In the genomic region with DNA sequence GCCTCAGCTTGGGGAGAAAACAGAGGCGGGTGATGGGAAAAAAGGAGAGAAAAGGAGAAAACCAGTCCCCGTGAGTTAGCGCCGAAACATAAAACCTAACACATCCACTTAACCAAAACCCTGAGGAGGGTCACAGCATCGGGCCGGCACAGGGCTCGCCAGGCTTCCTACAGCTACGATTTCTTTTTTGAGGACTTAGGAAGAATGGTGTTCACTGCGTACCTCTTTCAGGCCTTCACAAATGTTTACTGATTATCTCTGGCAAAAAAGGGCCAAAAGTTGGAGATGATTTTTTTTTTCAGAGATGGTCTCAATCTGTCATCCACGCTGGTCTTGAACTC, we compare ENCODE assay signal across 12 cellular contexts.
"Had no signal": no experiment of that assay in that cellular context is flagged by ENCODE, and none has a peak within 500 bp of the region (broad histone marks: within the 10 kb centered on the region; RNA-seq: fewer than 3 reads in every experiment).

No MANE protein-coding gene starts in this region.

- H3K27me3 Mint-ChIP-seq: naive B cell had no signal

- H3K36me3 Mint-ChIP-seq: naive B cell had no signal

- H3K27ac Mint-ChIP-seq: naive B cell had no signal

- H3K9me3 Mint-ChIP-seq: naive B cell had no signal

- ATAC-seq: heart left ventricle, upper lobe of right lung had no signal

- H3K4me3 Mint-ChIP-seq: naive B cell had no signal

- DNase-seq: dermis blood vessel endothelial cell; foreskin melanocyte; hippocampal formation; kidney glomerular epithelial cell; mesendoderm; naive B cell; small intestine; stimulated activated CD4-positive, alpha-beta T cell treated with anti-CD3 and anti-CD28 coated beads, Interleukin-12 subunit alpha, Interleukin-12 subunit beta, amount 100 ng/mL, for 4 hours; stimulated activated CD4-positive, alpha-beta T cell treated with anti-CD3 and anti-CD28 coated beads, Interleukin-2, amount 100 ng/mL, for 48 hours; stimulated activated naive CD4-positive, alpha-beta T cell treated with Interleukin-2 at 50 U/mL for 16 hours had no signal
